In genomic region chr7:151592868-151593486, GRCh38 we compare ENCODE assay signal across 13 cellular contexts.
DNase-seq lines count a peak whose midpoint lies in the region; TF ChIP-seq lines count a peak whose summit lies in the region.
"Had no signal": no experiment of that assay in that cellular context is flagged by ENCODE, and none has a peak within 500 bp of the region (broad histone marks: within the 10 kb centered on the region; RNA-seq: fewer than 3 reads in every experiment).

No MANE protein-coding gene starts in this region.

- in situ Hi-C loops in transverse colon (cut with MboI; ENCODE audit: low pct_ligation_motif_present in 1 of 4, low pct_unique_long_range_greater_than_20kb in 1 of 4, low sequenced_read_pairs in 3 of 4) = no loop called here

- no peak for TF ChIP-seq POLR2A in transverse colon (IDR thresholded peaks at IDR 0.05)

- no peak overlapping the region for H3K27ac ChIP-seq in transverse colon
- H3K27ac ChIP-seq: dorsolateral prefrontal cortex had no signal

- no peaks in the 10 kb centered on the region for H3K27me3 Mint-ChIP-seq in activated T-cell treated with anti-CD3 and anti-CD28 coated beads, Interleukin-2, amount 50 U/mL, for 24 hours

- 83 to 92% methylated on average over 12 of the region's 12 CpGs for WGBS in transverse colon (ENCODE audit: low coverage in 1 of 2), 2 donors

- no peaks in the 10 kb centered on the region for H3K9me3 Mint-ChIP-seq in activated T-cell treated with anti-CD3 and anti-CD28 coated beads, Interleukin-2, amount 50 U/mL, for 24 hours
- H3K9me3 Mint-ChIP-seq: activated T-helper 2 cell treated with anti-CD3 and anti-CD28 coated beads, Interferon-gamma antibody, Interleukin-2, Interleukin-4, amounts not matched to agents 10 μg/mL and 5 μg/mL and 100 μg/mL, durations not matched to agents 14 hours and 24 hours and 36 hours had no signal

- peaks cover 0 to 9% (median 4%) of the 10 kb centered on the region in 4 donors for H3K36me3 ChIP-seq in transverse colon

- H3K4me3 Mint-ChIP-seq in activated T-cell treated with anti-CD3 and anti-CD28 coated beads, Interleukin-2, amount 50 U/mL, for 24 hours = no peak overlapping the region

- TF ChIP-seq EP300 in transverse colon (IDR thresholded peaks at IDR 0.05; ENCODE audit: low read depth) = no peak

- peaks cover 0 to 12% (median 5%) of the 10 kb centered on the region in 4 donors for H3K4me1 ChIP-seq in transverse colon

- no peak overlapping the region for H3K4me3 ChIP-seq in transverse colon
- H3K4me3 ChIP-seq: dorsolateral prefrontal cortex had no signal

- no peak overlapping the region for H3K27ac Mint-ChIP-seq in activated T-cell treated with anti-CD3 and anti-CD28 coated beads, Interleukin-2, amount 50 U/mL, for 24 hours
- H3K27ac Mint-ChIP-seq: activated T-helper 2 cell treated with anti-CD3 and anti-CD28 coated beads, Interferon-gamma antibody, Interleukin-2, Interleukin-4, amounts not matched to agents 10 μg/mL and 5 μg/mL and 100 μg/mL, durations not matched to agents 14 hours and 24 hours and 36 hours had no signal

- DNase-seq in ELR (ENCODE audit: low read depth) (peak; percentile 97), RPMI7951 (ENCODE audit: low read depth) (peak; percentile 92), fibroblast of gingiva (ENCODE audit: low read depth) (peak; percentile 88), pulmonary artery endothelial cell (ENCODE audit: low read depth, low spot score) (peak; percentile 73), transverse colon (no peak), NCI-H2081 treated with DMSO at 0.1 percent for 48 hours (lab: John Stamatoyannopoulos, UW) (no peak), NCI-H2227 (lab: John Stamatoyannopoulos, UW; ENCODE audit: unreplicated experiment) (no peak)
- no peak for DNase-seq in activated T-cell treated with anti-CD3 and anti-CD28 coated beads, Interleukin-2, amount 50 U/mL, for 24 hours
- DNase-seq: DMS 273 treated with DMSO at 0.1 percent for 48 hours, dorsolateral prefrontal cortex, SHP77 treated with DMSO at 0.1 percent for 48 hours, substantia nigra had no signal

- intact Hi-C loops in transverse colon (cut with DNase I; ENCODE audit: low total_unique reads) = no loop called here

- H3K36me3 Mint-ChIP-seq in activated T-cell treated with anti-CD3 and anti-CD28 coated beads, Interleukin-2, amount 50 U/mL, for 24 hours (ENCODE audit: low read depth) = peaks cover 31% of the 10 kb centered on the region

- peaks cover 12% of the 10 kb centered on the region for H3K4me1 Mint-ChIP-seq in activated T-cell treated with anti-CD3 and anti-CD28 coated beads, Interleukin-2, amount 50 U/mL, for 24 hours (ENCODE audit: low read depth)

- no peaks in the 10 kb centered on the region for H3K9me3 ChIP-seq in transverse colon

- no peaks in the 10 kb centered on the region for H3K27me3 ChIP-seq in transverse colon
- H3K27me3 ChIP-seq: dorsolateral prefrontal cortex had no signal

- TF ChIP-seq CTCF in transverse colon (IDR thresholded peaks at IDR 0.05) = no peak

Comparison
In these comparisons a context has a peak if more than half of its experiments do, and no peak if none do; other contexts are left out.
1. DNase-seq: peak in ELR (single experiment), RPMI7951 (single experiment), fibroblast of gingiva (single experiment) and pulmonary artery endothelial cell (single experiment); none in transverse colon (single experiment), NCI-H2081 treated with DMSO at 0.1 percent for 48 hours (single experiment), NCI-H2227 (single experiment) and activated T-cell treated with anti-CD3 and anti-CD28 coated beads, Interleukin-2, amount 50 U/mL, for 24 hours (single experiment).